In the genomic region with DNA sequence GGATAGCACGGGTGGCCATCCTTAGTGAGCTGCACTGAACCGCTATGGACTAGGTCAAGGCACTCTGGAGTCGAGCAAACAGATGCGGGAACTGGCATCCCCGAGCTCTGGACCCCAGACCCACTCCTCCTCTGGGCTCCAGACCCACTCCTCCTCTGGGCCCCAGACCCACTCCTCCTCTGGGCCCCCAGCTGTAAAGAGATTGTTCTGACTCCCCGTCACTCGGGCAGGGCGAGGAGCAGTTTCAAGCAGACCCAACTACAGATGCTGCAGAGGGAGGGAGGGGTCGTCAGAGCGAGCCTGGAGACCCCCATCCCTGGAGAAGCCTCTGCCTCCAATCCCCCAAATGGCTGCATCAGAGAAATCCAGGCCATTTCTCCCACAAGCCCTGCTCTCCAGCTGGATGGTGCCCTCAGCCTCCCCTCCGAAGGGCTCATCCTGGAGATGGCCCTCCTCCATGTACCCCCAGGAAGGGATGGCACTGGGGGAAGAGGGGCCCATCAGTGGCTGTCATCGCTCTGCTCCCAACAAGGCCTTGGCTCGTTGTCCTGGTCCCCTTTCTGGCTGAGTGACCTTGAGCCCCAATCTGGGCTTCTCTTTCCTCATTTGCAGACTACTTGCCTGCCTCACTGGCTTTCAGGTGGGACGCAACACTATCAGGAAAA, we compare ENCODE assay signal across 14 cellular contexts. TPM values are rescaled to one million over a fixed set of nuclear protein-coding genes. Genes with fewer than 3 reads are reported as not detected.
DNase-seq lines count a peak whose midpoint lies in the region; ATAC-seq, FAIRE-seq and TF ChIP-seq lines count a peak whose summit lies in the region.
"Had no signal": no experiment of that assay in that cellular context is flagged by ENCODE, and none has a peak within 500 bp of the region (broad histone marks: within the 10 kb centered on the region; RNA-seq: fewer than 3 reads in every experiment).

No MANE protein-coding gene starts in this region.

- CTCF ChIA-PET in HepG2 (lab: Yijun Ruan, JAX; ENCODE audit: low intra/inter-chr PET ratio, low total read pairs) = no interaction called here

- 0 out of 2 replicates have a peak overlapping the region, but pooled peaks have one; percentile 17 for H3K9ac ChIP-seq in HepG2 (ENCODE audit: insufficient read depth, low read depth, low read length)

- ATAC-seq in natural killer cell treated with Interleukin-12 subunit alpha and Interleukin-12 subunit beta and Interleukin-15 and Interleukin-18, amount 100 ng/mL, for 72 hours = peak in 1 of 2 donors; percentile 14
- no peak for ATAC-seq in natural killer cell
- ATAC-seq in HepG2 = no peak
- no peak for ATAC-seq in gastrocnemius medialis
- no peak for ATAC-seq in aorta (ENCODE audit: low FRiP score)
- ATAC-seq in GM18505 (IDR thresholded peaks at IDR 0.05; ENCODE audit: unreplicated experiment) = no peak
- no peak for ATAC-seq in GM19324 (IDR thresholded peaks at IDR 0.05; ENCODE audit: low FRiP score, unreplicated experiment)

- H3K27me3 ChIP-seq in HepG2 (ENCODE audit: control insufficient read depth in 1 of 2, insufficient read depth in 2 of 2, low read length in 2 of 2) = peaks cover 0 to 15% of the 10 kb centered on the region in 2 experiments; a peak in 3 of 5 replicates
- no peaks in the 10 kb centered on the region for H3K27me3 ChIP-seq in gastrocnemius medialis
- H3K27me3 ChIP-seq in aorta (ENCODE audit: control insufficient read depth in 1 of 2, insufficient read depth in 2 of 2, low read length in 1 of 2) = no peaks in the 10 kb centered on the region

- H3K9me3 Mint-ChIP-seq in natural killer cell treated with Interleukin-12 subunit alpha and Interleukin-12 subunit beta and Interleukin-15 and Interleukin-18, amount 100 ng/mL, for 72 hours = no peaks in the 10 kb centered on the region
- no peaks in the 10 kb centered on the region for H3K9me3 Mint-ChIP-seq in natural killer cell

- DNase-seq in natural killer cell treated with Interleukin-12 subunit alpha and Interleukin-12 subunit beta and Interleukin-15 and Interleukin-18, amount 100 ng/mL, for 72 hours (ENCODE audit: low spot score) = peak; percentile 59
- no peak for DNase-seq in natural killer cell
- DNase-seq in HepG2 (ENCODE audit: low spot score) = no peak
- DNase-seq in gastrocnemius medialis = no peak
- DNase-seq in aorta = peak in 1 of 2 donors; percentile 69
- no peak for DNase-seq in NCI-H1436 (lab: John Stamatoyannopoulos, UW)
- DNase-seq: ACHN; activated CD4-positive, CD25-positive, alpha-beta regulatory T cell treated with anti-CD3 and anti-CD28 coated beads, Interleukin-2, amount 50 U/mL, for 72 hours; activated T-cell treated with anti-CD3 and anti-CD28 coated beads, Interleukin-2, amount 50 U/mL, for 1 hour; DMS153; glutamatergic neuron had no signal

- no peaks in the 10 kb centered on the region for H4K20me1 ChIP-seq in HepG2 (ENCODE audit: insufficient read depth, low read length)

- peak overlapping the region in 1 of 2 donors; percentile 41 for H3K27ac Mint-ChIP-seq in natural killer cell treated with Interleukin-12 subunit alpha and Interleukin-12 subunit beta and Interleukin-15 and Interleukin-18, amount 100 ng/mL, for 72 hours
- no peak overlapping the region for H3K27ac Mint-ChIP-seq in natural killer cell

- TF ChIP-seq EP300 in HepG2 (IDR thresholded peaks at IDR 0.05; ENCODE audit: low read depth in 2 of 2, low read length in 2 of 2) = no peak
- no peak for TF ChIP-seq EP300 in HepG2 (CRISPR knock-in tag; IDR thresholded peaks at IDR 0.05; ENCODE audit: borderline replicate concordance)

- 53% methylated on average over 11 of the region's 14 CpGs for WGBS in HepG2 (ENCODE audit: low lambda C conversion rate)
- WGBS in aorta, 2 donors = 94 to 95% methylated on average over 14 of the region's 14 CpGs

- no peak for TF ChIP-seq CTCF in natural killer cell (IDR thresholded peaks at IDR 0.05)
- TF ChIP-seq CTCF in HepG2 (CRISPR knock-in tag; IDR thresholded peaks at IDR 0.05) = no peak
- no peak for TF ChIP-seq CTCF in gastrocnemius medialis (IDR thresholded peaks at IDR 0.05 in 4 of 5, conservative IDR thresholded peaks at IDR 0.05 in 1 of 5)

- TF ChIP-seq RAD21 in HepG2 (CRISPR knock-in tag; IDR thresholded peaks at IDR 0.05) = no peak

- H3K27me3 Mint-ChIP-seq in natural killer cell treated with Interleukin-12 subunit alpha and Interleukin-12 subunit beta and Interleukin-15 and Interleukin-18, amount 100 ng/mL, for 72 hours = peaks cover 0 to 16% of the 10 kb centered on the region in 2 donors
- H3K27me3 Mint-ChIP-seq in natural killer cell (ENCODE audit: low read depth in 2 of 2) = peaks cover 32 to 33% of the 10 kb centered on the region in 2 donors

- no peaks in the 10 kb centered on the region for H3K36me3 Mint-ChIP-seq in natural killer cell treated with Interleukin-12 subunit alpha and Interleukin-12 subunit beta and Interleukin-15 and Interleukin-18, amount 100 ng/mL, for 72 hours
- no peaks in the 10 kb centered on the region for H3K36me3 Mint-ChIP-seq in natural killer cell

- no peaks in the 10 kb centered on the region for H3K79me2 ChIP-seq in HepG2 (ENCODE audit: insufficient read depth, low read length)

- peaks cover 0 to 5% of the 10 kb centered on the region in 2 donors for H3K4me1 Mint-ChIP-seq in natural killer cell treated with Interleukin-12 subunit alpha and Interleukin-12 subunit beta and Interleukin-15 and Interleukin-18, amount 100 ng/mL, for 72 hours (ENCODE audit: low read depth in 2 of 2)
- H3K4me1 Mint-ChIP-seq in natural killer cell = no peaks in the 10 kb centered on the region

- H3K4me3 Mint-ChIP-seq in natural killer cell treated with Interleukin-12 subunit alpha and Interleukin-12 subunit beta and Interleukin-15 and Interleukin-18, amount 100 ng/mL, for 72 hours = no peak overlapping the region
- no peak overlapping the region for H3K4me3 Mint-ChIP-seq in natural killer cell

- no peak for TF ChIP-seq POLR2A in HepG2 (IDR thresholded peaks at IDR 0.05; ENCODE audit: insufficient read depth in 1 of 2, low read depth in 2 of 2, low read length in 2 of 2)
- no peak for TF ChIP-seq POLR2A in gastrocnemius medialis (IDR thresholded peaks at IDR 0.05)
- TF ChIP-seq POLR2A in GM18505 (IDR thresholded peaks at IDR 0.05; ENCODE audit: borderline replicate concordance, extremely low read depth, insufficient read depth, insufficient read length) = no peak

- peaks cover 94% of the 10 kb centered on the region for H3K4me1 ChIP-seq in HepG2 (ENCODE audit: insufficient read depth, low read length)
- peaks cover 21 to 43% of the 10 kb centered on the region in 2 donors for H3K4me1 ChIP-seq in gastrocnemius medialis
- H3K4me1 ChIP-seq in aorta (ENCODE audit: control insufficient read depth in 1 of 2, insufficient read depth in 2 of 2, low read length in 2 of 2) = no peaks in the 10 kb centered on the region

- FAIRE-seq in HepG2 (lab: Jason Lieb, UNC) = no peak

- H3K27ac ChIP-seq in HepG2 (ENCODE audit: extremely low read length, insufficient read depth, low read length) = no peak overlapping the region
- H3K27ac ChIP-seq in gastrocnemius medialis = peak overlapping the region; percentile 86 to 89 (median 87)
- peak overlapping the region; percentile 97 to 99 for H3K27ac ChIP-seq in aorta (ENCODE audit: low read depth in 1 of 2, low read length in 2 of 2)
- H3K27ac ChIP-seq: HL-60 had no signal

- H3K36me3 ChIP-seq in HepG2 (replicated peaks in 1 of 2; ENCODE audit: control insufficient read depth in 1 of 2, insufficient read depth in 2 of 2, low read length in 2 of 2) (no peaks in the 10 kb centered on the region), gastrocnemius medialis (no peaks in the 10 kb centered on the region), aorta (ENCODE audit: control insufficient read depth in 1 of 2, insufficient read depth in 2 of 2, low read length in 1 of 2) (no peaks in the 10 kb centered on the region)

- H3K4me3 ChIP-seq in HepG2 (replicated peaks in 1 of 3; ENCODE audit: insufficient read depth in 1 of 3, low read depth in 2 of 3, low read length in 3 of 3) = no peak overlapping the region
- H3K4me3 ChIP-seq in gastrocnemius medialis = no peak overlapping the region
- H3K4me3 ChIP-seq in aorta (ENCODE audit: low read length in 2 of 2) = no peak overlapping the region

- in situ Hi-C loops in HepG2 (cut with HindIII; ENCODE audit: extremely low pct_ligation_motif_present, low pct_unique_long_range_greater_than_20kb) (loop anchor here (5.0 kb wide), 1 partner anchor 35 kb away; no protein-coding TSS in a partner anchor), gastrocnemius medialis (cut with MboI; ENCODE audit: low sequenced_read_pairs in 4 of 4) (no loop called here)

- BruUV-seq in HepG2 (replicated peaks; lab: Mats Ljungman, UMichigan) = no TSS peak

- no peaks in the 10 kb centered on the region for H3K9me3 ChIP-seq in HepG2 (ENCODE audit: low read length)
- H3K9me3 ChIP-seq in gastrocnemius medialis = no peaks in the 10 kb centered on the region
- no peaks in the 10 kb centered on the region for H3K9me3 ChIP-seq in aorta (ENCODE audit: control insufficient read depth, low read length)

- H3K4me2 ChIP-seq in HepG2 (ENCODE audit: low read depth, low read length) = no peak overlapping the region

- POLR2A ChIA-PET in HepG2 (lab: Yijun Ruan, JAX) = interaction anchor here (1.0 to 3.2 kb wide), 6 partner anchors 8 to 127 kb away, joined by 5 to 29 read pairs (median 10); a partner anchor contains a TSS

- intact Hi-C loops in natural killer cell (cut with micrococcal nuclease) = no loop called here
- intact Hi-C loops in HepG2 (cut with micrococcal nuclease; ENCODE audit: unreplicated experiment) = no loop called here
- intact Hi-C loops in gastrocnemius medialis (cut with DNase I; ENCODE audit: low total_unique reads) = loop anchor here (5.0 kb wide), 1 partner anchor 35 kb away; no protein-coding TSS in a partner anchor
- intact Hi-C loops in aorta (cut with DNase I) = no loop called here

- no peak overlapping the region for H2AFZ ChIP-seq in HepG2 (ENCODE audit: low read length)

RNA-seq across cellular contexts. Expression of a gene that starts 38.7 kb away (rescaled TPM):
- total RNA-seq in natural killer cell treated with Interleukin-12 subunit alpha and Interleukin-12 subunit beta and Interleukin-15 and Interleukin-18, amount 100 ng/mL, for 72 hours = 10 to 100 TPM; 12.4 to 13.6 TPM
- total RNA-seq in natural killer cell (1,000 to 10,000 TPM; 1,579 to 2,725 (median 2,168) TPM), HepG2 (2016; rRNA removed; fragmentation: Illumina TruSeq; extraction: Trizol) (18.0 and 27.1 TPM in 2 replicates), gastrocnemius medialis (1,000 to 10,000 TPM in 1 of 4 donors, 100 to 1,000 TPM in 3; 345 to 1,004 (median 793) TPM), aorta (1,000 to 10,000 TPM in 1 of 2 donors, 100 to 1,000 TPM in 1; 293 to 1,994 TPM)
- total RNA-seq in HepG2 (2016; cell fraction: cytosol; rRNA removed; fragmentation: Illumina TruSeq; extraction: Trizol; ENCODE audit: low read depth) = 7.1 and 7.8 TPM in 2 replicates
- total RNA-seq in HepG2 (2016; cell fraction: insoluble cytoplasmic fraction; rRNA removed; fragmentation: Illumina TruSeq; extraction: Trizol) = 15.8 and 29.9 TPM in 2 replicates
- 14.2 and 16.6 TPM in 2 replicates for total RNA-seq in HepG2 (2016; cell fraction: membrane; rRNA removed; fragmentation: Illumina TruSeq; extraction: Trizol)
- 53.7 and 56.5 TPM in 2 replicates for total RNA-seq in HepG2 (2016; cell fraction: nucleus; rRNA removed; fragmentation: Illumina TruSeq; extraction: Trizol)
- polyA plus RNA-seq in HepG2 (2011; rRNA removed) (55.5 and 79.2 TPM in 2 replicates), aorta (100 to 1,000 TPM; 178 to 515 TPM)
- polyA plus RNA-seq in HepG2 (2011; cell fraction: cytosol; rRNA removed) = 59.1 and 69.7 TPM in 2 replicates
- polyA plus RNA-seq in HepG2 (2011; cell fraction: nucleus; rRNA removed) = 85.1 and 113 TPM in 2 replicates
- polyA plus RNA-seq in HepG2 (2012) = 48.1 and 56.6 TPM in 2 replicates
- polyA plus RNA-seq in HepG2 (2016; cell fraction: cytosol; fragmentation: Illumina TruSeq; extraction: Trizol; ENCODE audit: low read depth) = 4.7 and 6.0 TPM in 2 replicates
- polyA plus RNA-seq in HepG2 (2016; cell fraction: insoluble cytoplasmic fraction; fragmentation: Illumina TruSeq; extraction: Trizol; ENCODE audit: low read depth) = 17.2 and 23.0 TPM in 2 replicates
- polyA plus RNA-seq in HepG2 (2016; cell fraction: membrane; fragmentation: Illumina TruSeq; extraction: Trizol; ENCODE audit: low read depth) = 9.3 and 9.4 TPM in 2 replicates
- 63.2 and 85.8 TPM in 2 replicates for polyA plus RNA-seq in HepG2 (2016; cell fraction: nucleus; fragmentation: Illumina TruSeq; extraction: Trizol; ENCODE audit: insufficient read depth, low read depth)
- 142 and 198 TPM in 2 replicates for polyA minus RNA-seq in HepG2 (2011; rRNA and poly(A)+ RNA removed; ENCODE audit: low replicate concordance)
- 72.5 and 80.5 TPM in 2 replicates for polyA minus RNA-seq in HepG2 (2011; cell fraction: cytosol; rRNA and poly(A)+ RNA removed)
- 95.3 and 131 TPM in 2 replicates for polyA minus RNA-seq in HepG2 (2011; cell fraction: nucleus; rRNA and poly(A)+ RNA removed)

Comparison
In these comparisons a context has a peak if more than half of its experiments do, and no peak if none do; other contexts are left out.
1. RNA of a gene that starts 38.7 kb away (total RNA-seq): 1,579 to 2,725 TPM in natural killer cell, 293 to 1,994 TPM in aorta and 345 to 1,004 TPM in gastrocnemius medialis; 7.1 to 56.5 TPM in HepG2 and 12.4 to 13.6 TPM in natural killer cell treated with Interleukin-12 subunit alpha and Interleukin-12 subunit beta and Interleukin-15 and Interleukin-18, amount 100 ng/mL, for 72 hours; every median in the first group is over 4 times any median in the second.